8 cellular contexts compared by ENCODE assay signal in genomic region chr18:10518595-10519273, GRCh38.
DNase-seq lines count a peak whose midpoint lies in the region; ATAC-seq lines count a peak whose summit lies in the region.

No MANE protein-coding gene starts in this region.

- DNase-seq in COLO668 (lab: John Stamatoyannopoulos, UW; ENCODE audit: unreplicated experiment): peak; percentile 12
- peak; percentile 65 to 70 for DNase-seq in NOMO-1 (lab: John Stamatoyannopoulos, UW; ENCODE audit: unreplicated experiment in 2 of 2)
- DNase-seq in fibroblast of gingiva (ENCODE audit: low read depth): peak; percentile 55
- DNase-seq in nucleus accumbens (lab: John Stamatoyannopoulos, UW): peak in 55 of 56 donors; percentile 12 to 84 (median 65)
- no peak for DNase-seq in NCI-H1048 (lab: John Stamatoyannopoulos, UW)
- DNase-seq in effector CD8-positive, alpha-beta T cell (lab: John Stamatoyannopoulos, UW): no peak

- no peak for ATAC-seq in HG02884 (IDR thresholded peaks at IDR 0.05; ENCODE audit: unreplicated experiment)
- no peak for ATAC-seq in GM18861 (IDR thresholded peaks at IDR 0.05; ENCODE audit: unreplicated experiment)

Comparison
In these comparisons a context has a peak if more than half of its experiments do, and no peak if none do; other contexts are left out.
1. DNase-seq: peak in COLO668 (single experiment), NOMO-1 (2 of 2), fibroblast of gingiva (single experiment) and nucleus accumbens (55 of 56); none in NCI-H1048 (single experiment) and effector CD8-positive, alpha-beta T cell (single experiment).